ENCODE assay signal across 8 cellular contexts in genomic region chr6:118651282-118652050, GRCh38. TPM values are rescaled to one million over a fixed set of nuclear protein-coding genes. Genes with fewer than 3 reads are reported as not detected.
DNase-seq lines count a peak whose midpoint lies in the region; ATAC-seq and TF ChIP-seq lines count a peak whose summit lies in the region.

CEP85L (minus strand) TSS chr6:118651591; CDS start chr6:118651269, 322 bp downstream.

- peak within 1 kb of the TSS; percentile 83 for H3K4me2 ChIP-seq in IMR-90 (ENCODE audit: low read depth, low read length)
- peak within 1 kb of the TSS; percentile 98 for H3K4me2 ChIP-seq in OCI-LY7 (ENCODE audit: low read length)

- peak within 1 kb of the TSS; percentile 77 for H3K23ac ChIP-seq in IMR-90 (ENCODE audit: low read depth, low read length)

- peak within 1 kb of the TSS; percentile 92 for H3K14ac ChIP-seq in IMR-90 (replicated peaks; ENCODE audit: low read depth, low read length)

- H3K18ac ChIP-seq in IMR-90 (ENCODE audit: low read depth, low read length) = peak within 1 kb of the TSS; percentile 52; the same call in 1 of the 2 replicates

- H2AFZ ChIP-seq in IMR-90 (replicated peaks; ENCODE audit: low read length, poor library complexity) = peak within 1 kb of the TSS; percentile 97
- H2AFZ ChIP-seq in OCI-LY7 (ENCODE audit: low read length) = peak within 1 kb of the TSS; percentile 98

- H4K5ac ChIP-seq in IMR-90 (ENCODE audit: low read depth, low read length) = peak within 1 kb of the TSS; percentile 61

- no peak for TF ChIP-seq RAD21 in IMR-90 (IDR thresholded peaks at IDR 0.05; ENCODE audit: low read length)

- H3K4me3 ChIP-seq in IMR-90 (ENCODE audit: insufficient read depth, low read depth, low read length) (peak within 1 kb of the TSS; percentile 98), OCI-LY7 (ENCODE audit: low read depth, low read length, poor library complexity, severe bottlenecking) (peak within 1 kb of the TSS; percentile 81), epithelial cell of esophagus (ENCODE audit: low read length) (peak within 1 kb of the TSS; percentile 67), mononuclear cell (ENCODE audit: low read length) (peak within 1 kb of the TSS; percentile 79)

- in situ Hi-C loops in IMR-90 (cut with MboI; ENCODE audit: low sequenced_read_pairs) = no loop called here

- H3K4me1 ChIP-seq in IMR-90 (ENCODE audit: control insufficient read depth, insufficient read depth, low read length) = no peaks in the 10 kb centered on the region
- peaks cover 50% of the 10 kb centered on the region for H3K4me1 ChIP-seq in OCI-LY7 (ENCODE audit: insufficient read depth, low read length, poor library complexity, severe bottlenecking)
- H3K4me1 ChIP-seq in mononuclear cell (ENCODE audit: insufficient read depth, low read length) = peaks cover 18% of the 10 kb centered on the region

- peak within 1 kb of the TSS; percentile 75 for H2BK120ac ChIP-seq in IMR-90 (ENCODE audit: low read depth, low read length)

- TF ChIP-seq CTCF in IMR-90 (conservative IDR thresholded peaks at IDR 0.05; ENCODE audit: low read depth, low read length) (no peak), OCI-LY7 (conservative IDR thresholded peaks at IDR 0.05; ENCODE audit: low read length) (0 out of 2 replicates have a peak, but pooled peaks have one; percentile 4), epithelial cell of esophagus (IDR thresholded peaks at IDR 0.05; ENCODE audit: insufficient read depth, low read depth, low read length, missing control alignments) (no peak)

- peak; percentile 85 for ATAC-seq in GM21529 (IDR thresholded peaks at IDR 0.05; ENCODE audit: unreplicated experiment)
- peak; percentile 95 for ATAC-seq in IMR-90 (ENCODE audit: low read depth)

- H2AK5ac ChIP-seq in IMR-90 (ENCODE audit: low read depth, low read length) = peak within 1 kb of the TSS; percentile 75

- H2BK20ac ChIP-seq in IMR-90 (ENCODE audit: low read depth, low read length) = 0 out of 2 replicates have a peak within 1 kb of the TSS, but pooled peaks have one; percentile 63

- H3K56ac ChIP-seq in IMR-90 (ENCODE audit: extremely low read depth, insufficient read depth, low read length) = no peak within 1 kb of the TSS; the same call in none of the 2 replicates

- H2BK15ac ChIP-seq in IMR-90 (ENCODE audit: low read depth, low read length) = peak within 1 kb of the TSS; percentile 87; the same call in 2 of the 3 replicates

- POLR2A ChIA-PET in IMR-90 (lab: Charles Lee; ENCODE audit: unreplicated experiment) = interaction anchor here (0.6 to 1.0 kb wide), 2 partner anchors 17 to 51 kb away, joined by 3 read pairs; no protein-coding TSS in a partner anchor
- POLR2A ChIA-PET in OCI-LY7 (lab: Charles Lee) = interaction anchor here (0.7 to 1.5 kb wide), 5 partner anchors 8 to 157 kb away, joined by 3 to 9 read pairs (median 4); no protein-coding TSS in a partner anchor

- H3K9me2 ChIP-seq in OCI-LY7 (ENCODE audit: insufficient read depth, low read length) = no peaks in the 10 kb centered on the region

- dilution Hi-C loops in IMR-90 (cut with HindIII; ENCODE audit: low sequenced_read_pairs, unreplicated experiment) = no loop called here

- H4K8ac ChIP-seq in IMR-90 (ENCODE audit: low read depth in 2 of 2, low read length in 2 of 2) = peak within 1 kb of the TSS; percentile 69 to 88

- H2BK5ac ChIP-seq in IMR-90 (ENCODE audit: low read depth, low read length, poor library complexity, severe bottlenecking) = peak within 1 kb of the TSS; percentile 82

- peaks cover 0 to 4% of the 10 kb centered on the region in 2 experiments; a peak in 1 of 4 replicates for H3K79me1 ChIP-seq in IMR-90 (ENCODE audit: low read depth in 1 of 2, low read length in 2 of 2)

- peak within 1 kb of the TSS; percentile 99 for H3K27ac ChIP-seq in IMR-90 (ENCODE audit: insufficient read depth, low read length)
- H3K27ac ChIP-seq in OCI-LY7 (ENCODE audit: low read depth, low read length, poor library complexity, severe bottlenecking) = peak within 1 kb of the TSS; percentile 25

- H3K9ac ChIP-seq in IMR-90 (ENCODE audit: low read depth, low read length) = peak within 1 kb of the TSS; percentile 97

- H3K9me3 ChIP-seq in IMR-90 (ENCODE audit: control insufficient read depth, insufficient read depth, low read length) = no peaks in the 10 kb centered on the region
- H3K9me3 ChIP-seq in OCI-LY7 (ENCODE audit: low read length) = no peaks in the 10 kb centered on the region
- no peaks in the 10 kb centered on the region for H3K9me3 ChIP-seq in mononuclear cell (ENCODE audit: low read depth, low read length)

- H3K27me3 ChIP-seq in IMR-90 (ENCODE audit: control insufficient read depth, insufficient read depth, low read length) = no peaks in the 10 kb centered on the region
- H3K27me3 ChIP-seq in mononuclear cell (ENCODE audit: insufficient read depth, low read length) = no peaks in the 10 kb centered on the region

- H3K9me1 ChIP-seq in IMR-90 (ENCODE audit: insufficient read depth, low read length) = no peaks in the 10 kb centered on the region

- H4K20me1 ChIP-seq in IMR-90 (ENCODE audit: insufficient read depth, low read length) = no peaks in the 10 kb centered on the region
- H4K20me1 ChIP-seq in OCI-LY7 (ENCODE audit: insufficient read depth, low read length) = peaks cover 9% of the 10 kb centered on the region

- CTCF ChIA-PET in IMR-90 (lab: Yijun Ruan, JAX) = no interaction called here
- CTCF ChIA-PET in OCI-LY7 (lab: Charles Lee; ENCODE audit: unreplicated experiment) = interaction anchor here (0.6 kb wide), 1 partner anchor 243 kb away, joined by 5 read pairs; no protein-coding TSS in a partner anchor

- BruUV-seq in IMR-90 (replicated peaks; lab: Mats Ljungman, UMichigan) (no TSS peak), OCI-LY7 (replicated peaks; lab: Mats Ljungman, UMichigan) (no TSS peak)

- WGBS in IMR-90 (ENCODE audit: extremely low coverage in 2 of 2, insufficient read length in 1 of 2), 2 experiments = 1% methylated on average over 14 of the region's 77 CpGs; no CpG with 5 or more reads in 1 of the 2 experiments

- peak within 1 kb of the TSS; percentile 81 for H4K91ac ChIP-seq in IMR-90 (ENCODE audit: insufficient read depth, low read depth, low read length)

- peak; percentile 82 for TF ChIP-seq POLR2A in IMR-90 (IDR thresholded peaks at IDR 0.05; ENCODE audit: low read depth, low read length)

- intact Hi-C loops in IMR-90 (cut with micrococcal nuclease) (loop anchor here (1.0 kb wide), 1 partner anchor 149 kb away; no protein-coding TSS in a partner anchor), OCI-LY7 (cut with micrococcal nuclease; ENCODE audit: unreplicated experiment) (loop anchor here (1.0 to 2.0 kb wide), 2 partner anchors 58 to 243 kb away; partner anchors contain the start of gene ASF1A)

- H3K79me2 ChIP-seq in OCI-LY7 (ENCODE audit: insufficient read depth, low read depth, low read length) = no peaks in the 10 kb centered on the region

- H2AK9ac ChIP-seq in IMR-90 (replicated peaks; ENCODE audit: low read depth, low read length, poor library complexity) = peak within 1 kb of the TSS; percentile 97

- peak; percentile 93 for DNase-seq in DMS 273 treated with DMSO at 0.1 percent for 48 hours (lab: John Stamatoyannopoulos, UW)
- DNase-seq in IMR-90 = peak; percentile 86
- DNase-seq in OCI-LY7 (ENCODE audit: low spot score) = peak; percentile 93
- peak; percentile 90 for DNase-seq in activated T-cell treated with anti-CD3 and anti-CD28 coated beads for 1 hour (ENCODE audit: low read depth)
- DNase-seq in epithelial cell of esophagus (ENCODE audit: low read depth) = peak; percentile 92
- DNase-seq in stimulated activated CD8-positive, alpha-beta memory T cell treated with anti-CD3 and anti-CD28 coated beads, Interleukin-4, amount 100 ng/mL, for 1 hour (ENCODE audit: low read depth in 2 of 2, low spot score in 1 of 2) = peak; percentile 72 to 84

- H3K36me3 ChIP-seq in IMR-90 (ENCODE audit: control insufficient read depth, insufficient read depth, low read length) (no peaks in the 10 kb centered on the region), OCI-LY7 (ENCODE audit: insufficient read depth, low read length) (no peaks in the 10 kb centered on the region)

- peak within 1 kb of the TSS; percentile 83 for H3K4ac ChIP-seq in IMR-90 (ENCODE audit: low read depth, low read length)

TF ChIP-seq in IMR-90, 13 proteins besides CTCF, POLR2A, EP300 and RAD21:
- TF ChIP-seq MAZ (IDR thresholded peaks at IDR 0.05; ENCODE audit: borderline replicate concordance, low read depth, low read length) (peak; percentile 79; the same call in 1 of the 2 replicates), CEBPB (IDR thresholded peaks at IDR 0.05; ENCODE audit: low read depth, low read length) (no peak), MXI1 (IDR thresholded peaks at IDR 0.05; ENCODE audit: borderline replicate concordance, low read depth, low read length) (peak; percentile 69; the same call in 1 of the 2 replicates)

RNA-seq across cellular contexts. Expression of gene CEP85L, which starts in this region (rescaled TPM):
- total RNA-seq in IMR-90 (2012; rRNA removed) (24.2 and 25.6 TPM in 2 replicates), OCI-LY7 (2022) (12.0 and 15.4 TPM in 2 replicates), mononuclear cell (75.5 TPM)
- polyA plus RNA-seq in IMR-90 (2012; rRNA removed) = 2.0 and 2.3 TPM in 2 replicates
- 0.32 and 0.99 TPM in 2 replicates for polyA plus RNA-seq in IMR-90 (2012; cell fraction: cytosol; rRNA removed)
- 3.0 and 8.0 TPM in 2 replicates for polyA plus RNA-seq in IMR-90 (2012; cell fraction: nucleus; rRNA removed; ENCODE audit: low replicate concordance)
- 7.4 and 9.6 TPM in 2 replicates for total RNA-seq in OCI-LY7 (2014; rRNA removed; shearing (Covaris generic))

Comparison
In these comparisons a context has a peak if more than half of its experiments do, and no peak if none do; other contexts are left out.
1. Peak in every context shown above with its lines: DNase-seq, ATAC-seq, H3K4me3 ChIP-seq and H3K27ac ChIP-seq.